1 cellular context compared by ENCODE assay signal in the genomic region with DNA sequence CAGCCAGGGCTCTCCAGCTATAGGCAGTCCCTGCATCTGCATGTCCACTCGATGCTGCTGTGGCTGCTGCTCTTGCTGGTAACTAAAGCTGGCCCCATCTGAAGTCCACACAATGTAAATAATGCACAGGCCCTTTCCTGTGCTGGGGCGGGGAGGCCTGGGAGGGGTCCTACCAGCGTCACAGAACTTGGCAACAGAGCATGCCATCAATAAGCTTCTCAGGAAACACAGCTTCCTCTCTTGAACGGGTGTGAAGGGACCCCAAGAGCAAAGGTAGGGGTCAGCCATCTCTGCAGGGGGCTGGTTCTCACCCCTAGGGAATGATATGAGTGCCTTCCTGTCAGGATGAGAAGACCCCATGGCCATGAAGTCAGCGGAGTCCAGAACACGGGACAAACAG.
TF ChIP-seq lines count a peak whose summit lies in the region.

No MANE protein-coding gene starts in this region.

TF ChIP-seq in endothelial cell of umbilical vein, 7 proteins besides CTCF, POLR2A, EP300 and RAD21:
- TF ChIP-seq MYC (IDR thresholded peaks at IDR 0.05; ENCODE audit: low read depth, low read length): no peak
- TF ChIP-seq, protein P1, sequence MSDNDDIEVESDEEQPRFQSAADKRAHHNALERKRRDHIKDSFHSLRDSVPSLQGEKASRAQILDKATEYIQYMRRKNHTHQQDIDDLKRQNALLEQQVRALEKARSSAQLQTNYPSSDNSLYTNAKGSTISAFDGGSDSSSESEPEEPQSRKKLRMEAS (IDR thresholded peaks at IDR 0.05; ENCODE audit: insufficient read depth, insufficient read length): no peak
- TF ChIP-seq GATA2 (IDR thresholded peaks at IDR 0.05; ENCODE audit: insufficient read depth, insufficient read length, low read depth, low read length): no peak
- no peak for TF ChIP-seq POLR2AphosphoS5 (IDR thresholded peaks at IDR 0.05; ENCODE audit: insufficient read depth, low read depth, low read length)
- no peak for TF ChIP-seq EZH2 (IDR thresholded peaks at IDR 0.05; ENCODE audit: borderline replicate concordance, low read depth, low read length, severe bottlenecking)
- TF ChIP-seq JUN (IDR thresholded peaks at IDR 0.05; ENCODE audit: borderline replicate concordance, insufficient read depth, insufficient read length, low read depth): no peak
- no peak for TF ChIP-seq FOS (IDR thresholded peaks at IDR 0.05; ENCODE audit: borderline replicate concordance, insufficient read depth, low read length)
